ENCODE assay signal across 17 cellular contexts in genomic region chr15:64437982-64438381, GRCh38. TPM values are rescaled to one million over a fixed set of nuclear protein-coding genes. Genes with fewer than 3 reads are reported as not detected.
DNase-seq lines count a peak whose midpoint lies in the region; ATAC-seq, FAIRE-seq and TF ChIP-seq lines count a peak whose summit lies in the region.
"Had no signal": no experiment of that assay in that cellular context is flagged by ENCODE, and none has a peak within 500 bp of the region (broad histone marks: within the 10 kb centered on the region; RNA-seq: fewer than 3 reads in every experiment).

No MANE protein-coding gene starts in this region.

- H3K27ac ChIP-seq in CD4-positive, alpha-beta memory T cell (ENCODE audit: low read depth, low read length), result no peak overlapping the region
- no peak overlapping the region for H3K27ac ChIP-seq in HepG2 (ENCODE audit: extremely low read length, insufficient read depth, low read length)

- TF ChIP-seq EP300 in HepG2 (IDR thresholded peaks at IDR 0.05; ENCODE audit: low read depth in 2 of 2, low read length in 2 of 2) (no peak), HepG2 (CRISPR knock-in tag; IDR thresholded peaks at IDR 0.05; ENCODE audit: borderline replicate concordance) (no peak)

- H3K4me3 ChIP-seq in CD4-positive, alpha-beta memory T cell (ENCODE audit: low read length in 2 of 2), result no peak overlapping the region
- no peak overlapping the region for H3K4me3 ChIP-seq in HepG2 (replicated peaks in 1 of 3; ENCODE audit: insufficient read depth in 1 of 3, low read depth in 2 of 3, low read length in 3 of 3)
- H3K4me3 ChIP-seq: GM12878, K562 had no signal

- peaks cover 37% of the 10 kb centered on the region for H3K4me1 Mint-ChIP-seq in activated CD4-positive, alpha-beta T cell treated with anti-CD3 and anti-CD28 coated beads, Interleukin-2, amount 10 ng/mL, durations not matched to agents 7 days and 5 days
- H3K4me1 Mint-ChIP-seq in CD4-positive, alpha-beta memory T cell, result peaks cover 27 to 52% (median 36%) of the 10 kb centered on the region in 4 donors
- H3K4me1 Mint-ChIP-seq in activated T-helper 17 cell treated with anti-CD3 and anti-CD28 coated beads, Interleukin-2, amount 50 U/mL, for 72 hours, result peaks cover 24% of the 10 kb centered on the region
- peaks cover 27 to 47% (median 32%) of the 10 kb centered on the region in 4 donors for H3K4me1 Mint-ChIP-seq in naive thymus-derived CD8-positive, alpha-beta T cell

- H3K27me3 ChIP-seq in CD4-positive, alpha-beta memory T cell (ENCODE audit: insufficient read depth, low read length), result no peaks in the 10 kb centered on the region
- H3K27me3 ChIP-seq in HepG2 (ENCODE audit: control insufficient read depth in 1 of 2, insufficient read depth in 2 of 2, low read length in 2 of 2), result no peaks in the 10 kb centered on the region

- TF ChIP-seq CTCF in HepG2 (CRISPR knock-in tag; IDR thresholded peaks at IDR 0.05), result no peak

- H3K27ac Mint-ChIP-seq in activated CD4-positive, alpha-beta T cell treated with anti-CD3 and anti-CD28 coated beads, Interleukin-2, amount 10 ng/mL, durations not matched to agents 7 days and 5 days, result peak overlapping the region; percentile 14
- H3K27ac Mint-ChIP-seq in CD4-positive, alpha-beta memory T cell, result peak overlapping the region in 6 of 7 donors; percentile 18 to 71 (median 48)
- H3K27ac Mint-ChIP-seq in activated T-helper 17 cell treated with anti-CD3 and anti-CD28 coated beads, Interleukin-2, amount 50 U/mL, for 72 hours, result peak overlapping the region; percentile 3
- peak overlapping the region in 9 of 10 donors; percentile 5 to 90 (median 76) for H3K27ac Mint-ChIP-seq in naive thymus-derived CD8-positive, alpha-beta T cell

- TF ChIP-seq RAD21 in HepG2 (CRISPR knock-in tag; IDR thresholded peaks at IDR 0.05), result no peak

- no peak for DNase-seq in activated CD4-positive, alpha-beta T cell treated with anti-CD3 and anti-CD28 coated beads, Interleukin-2, amount 10 ng/mL, durations not matched to agents 7 days and 5 days
- DNase-seq in activated CD4-positive, alpha-beta T cell treated with anti-CD3 and anti-CD28 coated beads for 4 hours, result no peak
- DNase-seq in CD4-positive, alpha-beta memory T cell, result no peak
- DNase-seq in naive thymus-derived CD8-positive, alpha-beta T cell, result no peak
- DNase-seq in HepG2 (ENCODE audit: low spot score) (no peak), urothelium cell line (ENCODE audit: low spot score) (no peak), SIG-M5 treated with dmso at 0.1 percent for 504 hours (lab: John Stamatoyannopoulos, UW; ENCODE audit: unreplicated experiment) (no peak)
- DNase-seq: DMS 273 treated with DMSO at 0.1 percent for 48 hours, GOT3, NCI-H1048, NCI-H1436 treated with DMSO at 0.1 percent for 48 hours, NCI-H2029 treated with DMSO at 0.1 percent for 48 hours, NCI-H510A, NCI-H774 had no signal

- H3K4me2 ChIP-seq in HepG2 (ENCODE audit: low read depth, low read length), result no peak overlapping the region

- no peak for FAIRE-seq in HepG2 (lab: Jason Lieb, UNC)
- FAIRE-seq in urothelium cell line (lab: Jason Lieb, UNC), result no peak
- FAIRE-seq: GM12878 had no signal

- no peaks in the 10 kb centered on the region for H3K36me3 ChIP-seq in CD4-positive, alpha-beta memory T cell (ENCODE audit: insufficient read depth, low read length)
- peaks cover 0 to 3% of the 10 kb centered on the region in 2 experiments; a peak in 1 of 5 replicates for H3K36me3 ChIP-seq in HepG2 (replicated peaks in 1 of 2; ENCODE audit: control insufficient read depth in 1 of 2, insufficient read depth in 2 of 2, low read length in 2 of 2)

- H3K9ac ChIP-seq in HepG2 (ENCODE audit: insufficient read depth, low read depth, low read length), result no peak overlapping the region

- TF ChIP-seq POLR2A in HepG2 (IDR thresholded peaks at IDR 0.05; ENCODE audit: insufficient read depth in 1 of 2, low read depth in 2 of 2, low read length in 2 of 2), result no peak

- H3K9me3 ChIP-seq in CD4-positive, alpha-beta memory T cell (ENCODE audit: control insufficient read depth in 1 of 2, low read length in 2 of 2), result no peaks in the 10 kb centered on the region
- H3K9me3 ChIP-seq in HepG2 (ENCODE audit: low read length), result no peaks in the 10 kb centered on the region

- in situ Hi-C loops in HepG2 (cut with HindIII; ENCODE audit: extremely low pct_ligation_motif_present, low pct_unique_long_range_greater_than_20kb), result loop anchor here (10.0 kb wide), 1 partner anchor 217 kb away; no protein-coding TSS in a partner anchor

- H3K9me3 Mint-ChIP-seq in activated CD4-positive, alpha-beta T cell treated with anti-CD3 and anti-CD28 coated beads, Interleukin-2, amount 10 ng/mL, durations not matched to agents 7 days and 5 days, result peaks cover 2% of the 10 kb centered on the region
- H3K9me3 Mint-ChIP-seq in CD4-positive, alpha-beta memory T cell, result peaks cover 0 to 3% (median 0%) of the 10 kb centered on the region in 8 donors
- no peaks in the 10 kb centered on the region for H3K9me3 Mint-ChIP-seq in activated T-helper 17 cell treated with anti-CD3 and anti-CD28 coated beads, Interleukin-2, amount 50 U/mL, for 72 hours
- no peaks in the 10 kb centered on the region for H3K9me3 Mint-ChIP-seq in naive thymus-derived CD8-positive, alpha-beta T cell

- no peaks in the 10 kb centered on the region for H3K27me3 Mint-ChIP-seq in activated CD4-positive, alpha-beta T cell treated with anti-CD3 and anti-CD28 coated beads, Interleukin-2, amount 10 ng/mL, durations not matched to agents 7 days and 5 days
- no peaks in the 10 kb centered on the region for H3K27me3 Mint-ChIP-seq in CD4-positive, alpha-beta memory T cell
- H3K27me3 Mint-ChIP-seq in activated T-helper 17 cell treated with anti-CD3 and anti-CD28 coated beads, Interleukin-2, amount 50 U/mL, for 72 hours, result no peaks in the 10 kb centered on the region
- H3K27me3 Mint-ChIP-seq in naive thymus-derived CD8-positive, alpha-beta T cell, result no peaks in the 10 kb centered on the region

- 100% methylated on average over 1 of the region's 1 CpG for WGBS in HepG2 (ENCODE audit: low lambda C conversion rate)

- no peak overlapping the region for H2AFZ ChIP-seq in HepG2 (ENCODE audit: low read length)

- no peaks in the 10 kb centered on the region for H4K20me1 ChIP-seq in HepG2 (ENCODE audit: insufficient read depth, low read length)

- intact Hi-C loops in CD4-positive, alpha-beta memory T cell (cut with micrococcal nuclease), result no loop called here
- intact Hi-C loops in HepG2 (cut with micrococcal nuclease; ENCODE audit: unreplicated experiment), result no loop called here

- no peak for ATAC-seq in activated T-helper 17 cell treated with anti-CD3 and anti-CD28 coated beads, Interleukin-2, amount 50 U/mL, for 72 hours (replicated peaks)
- no peak for ATAC-seq in naive thymus-derived CD8-positive, alpha-beta T cell
- ATAC-seq in HepG2, result no peak
- ATAC-seq: GM12878 had no signal

- POLR2A ChIA-PET in activated CD4-positive, alpha-beta T cell treated with anti-CD3 and anti-CD28 coated beads, Interleukin-2, amount 10 ng/mL, durations not matched to agents 7 days and 5 days (lab: Charles Lee), result no interaction called here
- POLR2A ChIA-PET in CD4-positive, alpha-beta memory T cell (lab: Charles Lee; ENCODE audit: partially characterized antibody), result interaction anchor here (0.7 kb wide), 1 partner anchor 70 kb away, joined by 3 read pairs; no protein-coding TSS in a partner anchor
- POLR2A ChIA-PET in naive thymus-derived CD8-positive, alpha-beta T cell (lab: Charles Lee), result interaction anchor here (1.2 kb wide), 1 partner anchor 10 kb away, joined by 5 read pairs; no protein-coding TSS in a partner anchor
- POLR2A ChIA-PET in HepG2 (lab: Yijun Ruan, JAX), result no interaction called here

- peaks cover 38% of the 10 kb centered on the region for H3K36me3 Mint-ChIP-seq in activated CD4-positive, alpha-beta T cell treated with anti-CD3 and anti-CD28 coated beads, Interleukin-2, amount 10 ng/mL, durations not matched to agents 7 days and 5 days (ENCODE audit: low read depth)
- peaks cover 18 to 19% of the 10 kb centered on the region in 2 donors for H3K36me3 Mint-ChIP-seq in CD4-positive, alpha-beta memory T cell
- peaks cover 24% of the 10 kb centered on the region for H3K36me3 Mint-ChIP-seq in activated T-helper 17 cell treated with anti-CD3 and anti-CD28 coated beads, Interleukin-2, amount 50 U/mL, for 72 hours (ENCODE audit: low read depth)
- peaks cover 5 to 16% (median 7%) of the 10 kb centered on the region in 3 donors for H3K36me3 Mint-ChIP-seq in naive thymus-derived CD8-positive, alpha-beta T cell

- H3K4me1 ChIP-seq in CD4-positive, alpha-beta memory T cell (ENCODE audit: insufficient read depth, low read length), result peaks cover 22% of the 10 kb centered on the region
- H3K4me1 ChIP-seq in HepG2 (ENCODE audit: insufficient read depth, low read length), result no peaks in the 10 kb centered on the region

- CTCF ChIA-PET in activated CD4-positive, alpha-beta T cell treated with anti-CD3 and anti-CD28 coated beads, Interleukin-2, amount 10 ng/mL, durations not matched to agents 7 days and 5 days (lab: Charles Lee), result interaction anchor here (1.7 kb wide), 1 partner anchor 290 kb away, joined by 3 read pairs; no protein-coding TSS in a partner anchor
- CTCF ChIA-PET in CD4-positive, alpha-beta memory T cell (lab: Charles Lee; ENCODE audit: partially characterized antibody), result interaction anchor here (0.6 to 1.2 kb wide), 3 partner anchors 10 to 244 kb away, joined by 3 to 4 read pairs (median 3); no protein-coding TSS in a partner anchor
- CTCF ChIA-PET in HepG2 (lab: Yijun Ruan, JAX; ENCODE audit: low intra/inter-chr PET ratio, low total read pairs), result no interaction called here

- no peak overlapping the region for H3K4me3 Mint-ChIP-seq in activated CD4-positive, alpha-beta T cell treated with anti-CD3 and anti-CD28 coated beads, Interleukin-2, amount 10 ng/mL, durations not matched to agents 7 days and 5 days
- H3K4me3 Mint-ChIP-seq in CD4-positive, alpha-beta memory T cell, result peak overlapping the region in 5 of 8 donors; percentile 3 to 77 (median 30)
- no peak overlapping the region for H3K4me3 Mint-ChIP-seq in activated T-helper 17 cell treated with anti-CD3 and anti-CD28 coated beads, Interleukin-2, amount 50 U/mL, for 72 hours
- peak overlapping the region in 7 of 10 donors; percentile 5 to 75 (median 57) for H3K4me3 Mint-ChIP-seq in naive thymus-derived CD8-positive, alpha-beta T cell

- H3K79me2 ChIP-seq in HepG2 (ENCODE audit: insufficient read depth, low read length), result no peaks in the 10 kb centered on the region

- no TSS peak for BruUV-seq in HepG2 (replicated peaks; lab: Mats Ljungman, UMichigan)

RNA-seq across cellular contexts. Expression of gene ZNF609, which starts 22.4 kb away (rescaled TPM):
- total RNA-seq in activated CD4-positive, alpha-beta T cell treated with anti-CD3 and anti-CD28 coated beads, Interleukin-2, amount 10 ng/mL, durations not matched to agents 7 days and 5 days, result 10 to 100 TPM; 38.9 to 42.1 TPM
- 10 to 100 TPM; 53.7 to 56.9 TPM for total RNA-seq in CD4-positive, alpha-beta memory T cell
- 10 to 100 TPM in 1 of 2 donors, 1 to 10 TPM in 1; 1.4 to 16.5 TPM for polyA plus RNA-seq in CD4-positive, alpha-beta memory T cell
- total RNA-seq in activated T-helper 17 cell treated with anti-CD3 and anti-CD28 coated beads, Interleukin-2, amount 50 U/mL, for 72 hours, result 10 to 100 TPM; 27.3 to 41.2 TPM
- 10 to 100 TPM; 66.1 to 68.2 TPM for total RNA-seq in naive thymus-derived CD8-positive, alpha-beta T cell
- 10 to 100 TPM; 10.2 to 23.7 (median 13.5) TPM for polyA plus RNA-seq in naive thymus-derived CD8-positive, alpha-beta T cell
- total RNA-seq in HepG2 (2016; rRNA removed; fragmentation: Illumina TruSeq; extraction: Trizol), result 8.9 and 9.1 TPM in 2 replicates
- 16.4 and 18.8 TPM in 2 replicates for total RNA-seq in HepG2 (2016; cell fraction: cytosol; rRNA removed; fragmentation: Illumina TruSeq; extraction: Trizol; ENCODE audit: low read depth)
- total RNA-seq in HepG2 (2016; cell fraction: insoluble cytoplasmic fraction; rRNA removed; fragmentation: Illumina TruSeq; extraction: Trizol), result 7.5 and 8.4 TPM in 2 replicates
- 9.1 and 10.8 TPM in 2 replicates for total RNA-seq in HepG2 (2016; cell fraction: membrane; rRNA removed; fragmentation: Illumina TruSeq; extraction: Trizol)
- 9.9 and 12.6 TPM in 2 replicates for total RNA-seq in HepG2 (2016; cell fraction: nucleus; rRNA removed; fragmentation: Illumina TruSeq; extraction: Trizol)
- polyA plus RNA-seq in HepG2 (2011; rRNA removed), result 9.9 and 11.5 TPM in 2 replicates
- polyA plus RNA-seq in HepG2 (2011; cell fraction: cytosol; rRNA removed), result 5.1 and 6.3 TPM in 2 replicates
- 8.3 and 14.7 TPM in 2 replicates for polyA plus RNA-seq in HepG2 (2011; cell fraction: nucleus; rRNA removed)
- polyA plus RNA-seq in HepG2 (2012), result 9.7 and 11.3 TPM in 2 replicates
- polyA plus RNA-seq in HepG2 (2016; cell fraction: cytosol; fragmentation: Illumina TruSeq; extraction: Trizol; ENCODE audit: low read depth), result 0.28 and 0.34 TPM in 2 replicates
- polyA plus RNA-seq in HepG2 (2016; cell fraction: insoluble cytoplasmic fraction; fragmentation: Illumina TruSeq; extraction: Trizol; ENCODE audit: low read depth), result 6.2 and 8.7 TPM in 2 replicates
- polyA plus RNA-seq in HepG2 (2016; cell fraction: membrane; fragmentation: Illumina TruSeq; extraction: Trizol; ENCODE audit: low read depth), result 1.2 and 1.5 TPM in 2 replicates
- 9.8 and 10.0 TPM in 2 replicates for polyA plus RNA-seq in HepG2 (2016; cell fraction: nucleus; fragmentation: Illumina TruSeq; extraction: Trizol; ENCODE audit: insufficient read depth, low read depth)
- polyA minus RNA-seq in HepG2 (2011; rRNA and poly(A)+ RNA removed; ENCODE audit: low replicate concordance), result 24.6 and 47.4 TPM in 2 replicates
- polyA minus RNA-seq in HepG2 (2011; cell fraction: cytosol; rRNA and poly(A)+ RNA removed), result 9.9 and 12.1 TPM in 2 replicates
- 19.3 and 20.1 TPM in 2 replicates for polyA minus RNA-seq in HepG2 (2011; cell fraction: nucleus; rRNA and poly(A)+ RNA removed)

RNA-seq across cellular contexts. Expression of gene TRIP4, which starts 50.3 kb away (rescaled TPM):
- total RNA-seq in activated CD4-positive, alpha-beta T cell treated with anti-CD3 and anti-CD28 coated beads, Interleukin-2, amount 10 ng/mL, durations not matched to agents 7 days and 5 days, result 10 to 100 TPM; 22.1 to 29.8 TPM
- 10 to 100 TPM; 28.2 to 29.4 TPM for total RNA-seq in CD4-positive, alpha-beta memory T cell
- 10 to 100 TPM; 29.5 to 37.1 TPM for polyA plus RNA-seq in CD4-positive, alpha-beta memory T cell
- 10 to 100 TPM; 26.6 to 26.7 TPM for total RNA-seq in activated T-helper 17 cell treated with anti-CD3 and anti-CD28 coated beads, Interleukin-2, amount 50 U/mL, for 72 hours
- 10 to 100 TPM; 25.8 to 27.2 TPM for total RNA-seq in naive thymus-derived CD8-positive, alpha-beta T cell
- 10 to 100 TPM; 19.7 to 24.3 (median 24.2) TPM for polyA plus RNA-seq in naive thymus-derived CD8-positive, alpha-beta T cell
- total RNA-seq in HepG2 (2016; rRNA removed; fragmentation: Illumina TruSeq; extraction: Trizol), result 7.1 and 19.7 TPM in 2 replicates
- total RNA-seq in HepG2 (2016; cell fraction: cytosol; rRNA removed; fragmentation: Illumina TruSeq; extraction: Trizol; ENCODE audit: low read depth), result 6.7 and 9.1 TPM in 2 replicates
- total RNA-seq in HepG2 (2016; cell fraction: insoluble cytoplasmic fraction; rRNA removed; fragmentation: Illumina TruSeq; extraction: Trizol), result 8.9 and 22.3 TPM in 2 replicates
- 7.1 and 11.0 TPM in 2 replicates for total RNA-seq in HepG2 (2016; cell fraction: membrane; rRNA removed; fragmentation: Illumina TruSeq; extraction: Trizol)
- 9.0 and 12.1 TPM in 2 replicates for total RNA-seq in HepG2 (2016; cell fraction: nucleus; rRNA removed; fragmentation: Illumina TruSeq; extraction: Trizol)
- 11.5 and 11.8 TPM in 2 replicates for polyA plus RNA-seq in HepG2 (2011; rRNA removed)
- 6.7 and 9.8 TPM in 2 replicates for polyA plus RNA-seq in HepG2 (2011; cell fraction: cytosol; rRNA removed)
- 5.9 and 7.8 TPM in 2 replicates for polyA plus RNA-seq in HepG2 (2011; cell fraction: nucleus; rRNA removed)
- 16.8 and 18.5 TPM in 2 replicates for polyA plus RNA-seq in HepG2 (2012)
- 5.2 and 6.5 TPM in 2 replicates for polyA plus RNA-seq in HepG2 (2016; cell fraction: cytosol; fragmentation: Illumina TruSeq; extraction: Trizol; ENCODE audit: low read depth)
- 29.8 and 31.4 TPM in 2 replicates for polyA plus RNA-seq in HepG2 (2016; cell fraction: insoluble cytoplasmic fraction; fragmentation: Illumina TruSeq; extraction: Trizol; ENCODE audit: low read depth)
- polyA plus RNA-seq in HepG2 (2016; cell fraction: membrane; fragmentation: Illumina TruSeq; extraction: Trizol; ENCODE audit: low read depth), result 8.3 and 9.5 TPM in 2 replicates
- 20.2 and 22.7 TPM in 2 replicates for polyA plus RNA-seq in HepG2 (2016; cell fraction: nucleus; fragmentation: Illumina TruSeq; extraction: Trizol; ENCODE audit: insufficient read depth, low read depth)
- 12.9 and 19.4 TPM in 2 replicates for polyA minus RNA-seq in HepG2 (2011; rRNA and poly(A)+ RNA removed; ENCODE audit: low replicate concordance)
- 8.0 and 11.1 TPM in 2 replicates for polyA minus RNA-seq in HepG2 (2011; cell fraction: cytosol; rRNA and poly(A)+ RNA removed)
- 26.7 and 30.7 TPM in 2 replicates for polyA minus RNA-seq in HepG2 (2011; cell fraction: nucleus; rRNA and poly(A)+ RNA removed)

RNA-seq across cellular contexts. Expression of gene PCLAF, which starts 56.7 kb away (rescaled TPM):
- 100 to 1,000 TPM; 114 to 121 TPM for total RNA-seq in activated CD4-positive, alpha-beta T cell treated with anti-CD3 and anti-CD28 coated beads, Interleukin-2, amount 10 ng/mL, durations not matched to agents 7 days and 5 days
- total RNA-seq in CD4-positive, alpha-beta memory T cell, result 1 to 10 TPM in 1 of 2 experiments, under 1 TPM in 1; 0.39 to 1.5 TPM
- polyA plus RNA-seq in CD4-positive, alpha-beta memory T cell, result under 1 TPM in 1 of 2 donors, not detected in 1; 0.89 TPM
- 100 to 1,000 TPM in 1 of 2 donors, 10 to 100 TPM in 1; 61.5 to 101 TPM for total RNA-seq in activated T-helper 17 cell treated with anti-CD3 and anti-CD28 coated beads, Interleukin-2, amount 50 U/mL, for 72 hours
- 1 to 10 TPM; 1.5 TPM for total RNA-seq in naive thymus-derived CD8-positive, alpha-beta T cell
- under 1 TPM in 2 of 3 donors, not detected in 1; 0.16 to 0.22 TPM for polyA plus RNA-seq in naive thymus-derived CD8-positive, alpha-beta T cell
- 98.9 and 156 TPM in 2 replicates for total RNA-seq in HepG2 (2016; rRNA removed; fragmentation: Illumina TruSeq; extraction: Trizol)
- 16.8 and 25.7 TPM in 2 replicates for total RNA-seq in HepG2 (2016; cell fraction: cytosol; rRNA removed; fragmentation: Illumina TruSeq; extraction: Trizol; ENCODE audit: low read depth)
- total RNA-seq in HepG2 (2016; cell fraction: insoluble cytoplasmic fraction; rRNA removed; fragmentation: Illumina TruSeq; extraction: Trizol), result 100.0 and 162 TPM in 2 replicates
- 45.0 and 48.8 TPM in 2 replicates for total RNA-seq in HepG2 (2016; cell fraction: membrane; rRNA removed; fragmentation: Illumina TruSeq; extraction: Trizol)
- total RNA-seq in HepG2 (2016; cell fraction: nucleus; rRNA removed; fragmentation: Illumina TruSeq; extraction: Trizol), result 23.0 and 31.6 TPM in 2 replicates
- polyA plus RNA-seq in HepG2 (2011; rRNA removed), result 60.9 and 98.6 TPM in 2 replicates
- polyA plus RNA-seq in HepG2 (2011; cell fraction: cytosol; rRNA removed), result 24.4 and 36.5 TPM in 2 replicates
- polyA plus RNA-seq in HepG2 (2011; cell fraction: nucleus; rRNA removed), result 8.8 and 10.1 TPM in 2 replicates
- polyA plus RNA-seq in HepG2 (2012), result 33.4 and 59.0 TPM in 2 replicates
- 45.9 and 53.2 TPM in 2 replicates for polyA plus RNA-seq in HepG2 (2016; cell fraction: cytosol; fragmentation: Illumina TruSeq; extraction: Trizol; ENCODE audit: low read depth)
- polyA plus RNA-seq in HepG2 (2016; cell fraction: insoluble cytoplasmic fraction; fragmentation: Illumina TruSeq; extraction: Trizol; ENCODE audit: low read depth), result 264 and 283 TPM in 2 replicates
- 88.0 and 89.6 TPM in 2 replicates for polyA plus RNA-seq in HepG2 (2016; cell fraction: membrane; fragmentation: Illumina TruSeq; extraction: Trizol; ENCODE audit: low read depth)
- 94.7 and 113 TPM in 2 replicates for polyA plus RNA-seq in HepG2 (2016; cell fraction: nucleus; fragmentation: Illumina TruSeq; extraction: Trizol; ENCODE audit: insufficient read depth, low read depth)
- 31.1 and 230 TPM in 2 replicates for polyA minus RNA-seq in HepG2 (2011; rRNA and poly(A)+ RNA removed; ENCODE audit: low replicate concordance)
- 11.0 and 13.7 TPM in 2 replicates for polyA minus RNA-seq in HepG2 (2011; cell fraction: cytosol; rRNA and poly(A)+ RNA removed)
- polyA minus RNA-seq in HepG2 (2011; cell fraction: nucleus; rRNA and poly(A)+ RNA removed), result 9.8 and 10.4 TPM in 2 replicates

Comparison
In these comparisons a context has a peak if more than half of its experiments do, and no peak if none do; other contexts are left out.
1. H3K27ac Mint-ChIP-seq: peak in every context shown above with its lines; median percentile 76 in naive thymus-derived CD8-positive, alpha-beta T cell; 48 in CD4-positive, alpha-beta memory T cell; 14 in activated CD4-positive, alpha-beta T cell treated with anti-CD3 and anti-CD28 coated beads, Interleukin-2, amount 10 ng/mL, durations not matched to agents 7 days and 5 days; 3 in activated T-helper 17 cell treated with anti-CD3 and anti-CD28 coated beads, Interleukin-2, amount 50 U/mL, for 72 hours.
2. H3K4me3 Mint-ChIP-seq: peak in CD4-positive, alpha-beta memory T cell (5 of 8) and naive thymus-derived CD8-positive, alpha-beta T cell (7 of 10); none in activated CD4-positive, alpha-beta T cell treated with anti-CD3 and anti-CD28 coated beads, Interleukin-2, amount 10 ng/mL, durations not matched to agents 7 days and 5 days (single experiment) and activated T-helper 17 cell treated with anti-CD3 and anti-CD28 coated beads, Interleukin-2, amount 50 U/mL, for 72 hours (single experiment).
3. RNA of gene PCLAF, which starts 56.7 kb away (total RNA-seq): 114 to 121 TPM in activated CD4-positive, alpha-beta T cell treated with anti-CD3 and anti-CD28 coated beads, Interleukin-2, amount 10 ng/mL, durations not matched to agents 7 days and 5 days, 61.5 to 101 TPM in activated T-helper 17 cell treated with anti-CD3 and anti-CD28 coated beads, Interleukin-2, amount 50 U/mL, for 72 hours and 16.8 to 162 TPM in HepG2; 0.39 to 1.5 TPM in CD4-positive, alpha-beta memory T cell and 1.5 TPM in naive thymus-derived CD8-positive, alpha-beta T cell; every median in the first group is over 4 times any median in the second.
4. POLR2A ChIA-PET loops: an anchor here in CD4-positive, alpha-beta memory T cell (0.7 kb wide) and naive thymus-derived CD8-positive, alpha-beta T cell (1.2 kb wide); none called in activated CD4-positive, alpha-beta T cell treated with anti-CD3 and anti-CD28 coated beads, Interleukin-2, amount 10 ng/mL, durations not matched to agents 7 days and 5 days and HepG2.